Comparison of ENCODE assay signal across 13 cellular contexts in genomic region chr12:18165889-18166288, GRCh38.
DNase-seq lines count a peak whose midpoint lies in the region; ATAC-seq, FAIRE-seq and TF ChIP-seq lines count a peak whose summit lies in the region.
"Had no signal": no experiment of that assay in that cellular context is flagged by ENCODE, and none has a peak within 500 bp of the region (broad histone marks: within the 10 kb centered on the region; RNA-seq: fewer than 3 reads in every experiment).

No MANE protein-coding gene starts in this region.

- no peaks in the 10 kb centered on the region for H3K27me3 ChIP-seq in colonic mucosa
- H3K27me3 ChIP-seq in effector memory CD4-positive, alpha-beta T cell (replicated peaks; ENCODE audit: control insufficient read depth, insufficient read depth, low read length, poor library complexity, severe bottlenecking): no peaks in the 10 kb centered on the region
- H3K27me3 ChIP-seq: Peyer's patch, upper lobe of left lung had no signal

- no peaks in the 10 kb centered on the region for H3K9me3 ChIP-seq in colonic mucosa
- no peaks in the 10 kb centered on the region for H3K9me3 ChIP-seq in effector memory CD4-positive, alpha-beta T cell (ENCODE audit: control insufficient read depth, low read length)
- H3K9me3 ChIP-seq: Peyer's patch, upper lobe of left lung had no signal

- intact Hi-C loops in colonic mucosa (cut with DNase I): no loop called here

- H3K9ac ChIP-seq in colonic mucosa (ENCODE audit: low read depth in 2 of 2, low read length in 2 of 2): no peak overlapping the region

- peak; percentile 4 for DNase-seq in fibroblast of mammary gland (ENCODE audit: low read depth)
- no peak for DNase-seq in GM12891 (ENCODE audit: insufficient read length, low spot score)
- no peak for DNase-seq in colonic mucosa
- no peak for DNase-seq in effector memory CD4-positive, alpha-beta T cell
- no peak for DNase-seq in NCI-H1436 treated with DMSO at 0.1 percent for 48 hours (lab: John Stamatoyannopoulos, UW)
- DNase-seq: DND-41; H9; Peyer's patch; stimulated activated CD4-positive, alpha-beta T cell treated with anti-CD3 and anti-CD28 coated beads, Interleukin-12 subunit alpha, Interleukin-12 subunit beta, amount 100 ng/mL, for 4 hours; upper lobe of left lung had no signal

- H3K4me3 ChIP-seq in fibroblast of mammary gland (ENCODE audit: control insufficient read depth, low read depth, low read length) (no peak overlapping the region), colonic mucosa (no peak overlapping the region)
- no peak overlapping the region for H3K4me3 ChIP-seq in effector memory CD4-positive, alpha-beta T cell (ENCODE audit: insufficient read depth, low read depth, low read length, poor library complexity, severe bottlenecking)
- H3K4me3 ChIP-seq: upper lobe of left lung had no signal

- H3K27ac ChIP-seq in colonic mucosa: no peak overlapping the region
- H3K27ac ChIP-seq in effector memory CD4-positive, alpha-beta T cell (ENCODE audit: insufficient read depth, low read length, poor library complexity, severe bottlenecking): no peak overlapping the region
- H3K27ac ChIP-seq: upper lobe of left lung had no signal

- no peaks in the 10 kb centered on the region for H3K36me3 ChIP-seq in colonic mucosa
- no peaks in the 10 kb centered on the region for H3K36me3 ChIP-seq in effector memory CD4-positive, alpha-beta T cell (ENCODE audit: control insufficient read depth, insufficient read depth, low read length)
- H3K36me3 ChIP-seq: Peyer's patch, upper lobe of left lung had no signal

- FAIRE-seq in GM12891 (lab: Jason Lieb, UNC): no peak

- no peak for TF ChIP-seq POLR2A in GM12891 (IDR thresholded peaks at IDR 0.05; ENCODE audit: low read depth, low read length)

- TF ChIP-seq CTCF in fibroblast of mammary gland (conservative IDR thresholded peaks at IDR 0.05; ENCODE audit: control insufficient read depth, insufficient read depth, low read depth, low read length) (no peak), colonic mucosa (IDR thresholded peaks at IDR 0.05) (no peak)

- peak; percentile 55 for ATAC-seq in GM18511 (IDR thresholded peaks at IDR 0.05; ENCODE audit: unreplicated experiment)
- ATAC-seq in GM21447 (IDR thresholded peaks at IDR 0.05; ENCODE audit: unreplicated experiment): peak; percentile 31
- ATAC-seq in HG03442 (IDR thresholded peaks at IDR 0.05; ENCODE audit: unreplicated experiment): peak; percentile 32

- H3K4me1 ChIP-seq in colonic mucosa: no peaks in the 10 kb centered on the region
- no peaks in the 10 kb centered on the region for H3K4me1 ChIP-seq in effector memory CD4-positive, alpha-beta T cell (ENCODE audit: control insufficient read depth, insufficient read depth, low read length, poor library complexity, severe bottlenecking)
- H3K4me1 ChIP-seq: Peyer's patch had no signal

TF ChIP-seq in GM12891, 5 proteins besides CTCF, POLR2A, EP300 and RAD21:
- no peak for TF ChIP-seq POU2F2 (IDR thresholded peaks at IDR 0.05; ENCODE audit: low read depth, low read length)
- no peak for TF ChIP-seq SPI1 (IDR thresholded peaks at IDR 0.05; ENCODE audit: low read depth, low read length)
- no peak for TF ChIP-seq TAF1 (IDR thresholded peaks at IDR 0.05; ENCODE audit: low read depth, low read length)
